In the genomic region with DNA sequence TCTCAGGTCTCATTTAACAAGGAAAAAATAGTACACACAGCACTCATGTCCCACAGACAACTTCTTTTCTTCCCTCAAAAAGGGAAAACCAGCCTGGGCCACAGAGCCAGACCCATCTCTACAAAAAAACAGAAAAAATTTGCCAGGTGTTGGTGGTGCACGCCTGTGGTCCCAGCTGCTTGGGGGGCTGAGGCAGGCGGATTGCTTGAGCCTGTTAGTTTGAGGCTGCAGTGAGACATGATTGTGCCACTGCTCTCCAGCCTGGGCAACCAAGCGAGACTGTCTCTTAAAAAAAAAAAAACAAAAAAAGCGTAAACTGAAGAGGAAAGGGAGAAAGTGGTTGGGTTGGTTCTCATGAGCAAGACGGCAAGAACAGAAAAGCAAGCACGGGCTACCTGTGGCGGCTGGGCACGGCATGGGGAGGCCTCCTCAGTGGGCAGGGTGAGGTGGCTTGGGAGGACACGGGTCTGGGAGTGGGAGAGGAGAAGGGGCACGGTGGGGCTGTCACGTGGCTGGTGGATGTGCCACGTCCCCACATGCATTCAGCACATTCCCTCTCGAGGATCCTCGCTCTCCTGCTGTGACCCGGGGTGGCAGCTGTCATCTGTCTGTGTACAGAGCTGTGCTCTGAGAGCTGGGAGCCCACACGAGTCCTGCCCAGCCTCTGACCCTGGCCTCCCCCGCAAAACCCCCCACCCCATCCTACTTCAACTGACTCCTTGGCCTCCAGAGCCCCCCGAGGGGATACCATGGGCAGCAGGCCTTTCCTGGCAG, we compare ENCODE assay signal across 1 cellular context.
TF ChIP-seq lines count a peak whose summit lies in the region.

No MANE protein-coding gene starts in this region.

TF ChIP-seq in GM23338, 12 proteins besides CTCF, POLR2A, EP300 and RAD21:
- no peak for TF ChIP-seq ZNF331 (CRISPR knock-in tag; IDR thresholded peaks at IDR 0.05; ENCODE audit: low read depth)
- no peak for TF ChIP-seq STAT1 (IDR thresholded peaks at IDR 0.05; ENCODE audit: unreplicated experiment)
- no peak for TF ChIP-seq CREB1 (CRISPR knock-in tag; IDR thresholded peaks at IDR 0.05; ENCODE audit: low read depth)
- TF ChIP-seq ZNF114 (CRISPR knock-in tag; IDR thresholded peaks at IDR 0.05): no peak
- TF ChIP-seq EZH2 (IDR thresholded peaks at IDR 0.05; ENCODE audit: low read depth, unreplicated experiment): no peak
- TF ChIP-seq, protein P1, sequence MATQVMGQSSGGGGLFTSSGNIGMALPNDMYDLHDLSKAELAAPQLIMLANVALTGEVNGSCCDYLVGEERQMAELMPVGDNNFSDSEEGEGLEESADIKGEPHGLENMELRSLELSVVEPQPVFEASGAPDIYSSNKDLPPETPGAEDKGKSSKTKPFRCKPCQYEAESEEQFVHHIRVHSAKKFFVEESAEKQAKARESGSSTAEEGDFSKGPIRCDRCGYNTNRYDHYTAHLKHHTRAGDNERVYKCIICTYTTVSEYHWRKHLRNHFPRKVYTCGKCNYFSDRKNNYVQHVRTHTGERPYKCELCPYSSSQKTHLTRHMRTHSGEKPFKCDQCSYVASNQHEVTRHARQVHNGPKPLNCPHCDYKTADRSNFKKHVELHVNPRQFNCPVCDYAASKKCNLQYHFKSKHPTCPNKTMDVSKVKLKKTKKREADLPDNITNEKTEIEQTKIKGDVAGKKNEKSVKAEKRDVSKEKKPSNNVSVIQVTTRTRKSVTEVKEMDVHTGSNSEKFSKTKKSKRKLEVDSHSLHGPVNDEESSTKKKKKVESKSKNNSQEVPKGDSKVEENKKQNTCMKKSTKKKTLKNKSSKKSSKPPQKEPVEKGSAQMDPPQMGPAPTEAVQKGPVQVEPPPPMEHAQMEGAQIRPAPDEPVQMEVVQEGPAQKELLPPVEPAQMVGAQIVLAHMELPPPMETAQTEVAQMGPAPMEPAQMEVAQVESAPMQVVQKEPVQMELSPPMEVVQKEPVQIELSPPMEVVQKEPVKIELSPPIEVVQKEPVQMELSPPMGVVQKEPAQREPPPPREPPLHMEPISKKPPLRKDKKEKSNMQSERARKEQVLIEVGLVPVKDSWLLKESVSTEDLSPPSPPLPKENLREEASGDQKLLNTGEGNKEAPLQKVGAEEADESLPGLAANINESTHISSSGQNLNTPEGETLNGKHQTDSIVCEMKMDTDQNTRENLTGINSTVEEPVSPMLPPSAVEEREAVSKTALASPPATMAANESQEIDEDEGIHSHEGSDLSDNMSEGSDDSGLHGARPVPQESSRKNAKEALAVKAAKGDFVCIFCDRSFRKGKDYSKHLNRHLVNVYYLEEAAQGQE (IDR thresholded peaks at IDR 0.05; ENCODE audit: unreplicated experiment): no peak
- TF ChIP-seq, protein P2, sequence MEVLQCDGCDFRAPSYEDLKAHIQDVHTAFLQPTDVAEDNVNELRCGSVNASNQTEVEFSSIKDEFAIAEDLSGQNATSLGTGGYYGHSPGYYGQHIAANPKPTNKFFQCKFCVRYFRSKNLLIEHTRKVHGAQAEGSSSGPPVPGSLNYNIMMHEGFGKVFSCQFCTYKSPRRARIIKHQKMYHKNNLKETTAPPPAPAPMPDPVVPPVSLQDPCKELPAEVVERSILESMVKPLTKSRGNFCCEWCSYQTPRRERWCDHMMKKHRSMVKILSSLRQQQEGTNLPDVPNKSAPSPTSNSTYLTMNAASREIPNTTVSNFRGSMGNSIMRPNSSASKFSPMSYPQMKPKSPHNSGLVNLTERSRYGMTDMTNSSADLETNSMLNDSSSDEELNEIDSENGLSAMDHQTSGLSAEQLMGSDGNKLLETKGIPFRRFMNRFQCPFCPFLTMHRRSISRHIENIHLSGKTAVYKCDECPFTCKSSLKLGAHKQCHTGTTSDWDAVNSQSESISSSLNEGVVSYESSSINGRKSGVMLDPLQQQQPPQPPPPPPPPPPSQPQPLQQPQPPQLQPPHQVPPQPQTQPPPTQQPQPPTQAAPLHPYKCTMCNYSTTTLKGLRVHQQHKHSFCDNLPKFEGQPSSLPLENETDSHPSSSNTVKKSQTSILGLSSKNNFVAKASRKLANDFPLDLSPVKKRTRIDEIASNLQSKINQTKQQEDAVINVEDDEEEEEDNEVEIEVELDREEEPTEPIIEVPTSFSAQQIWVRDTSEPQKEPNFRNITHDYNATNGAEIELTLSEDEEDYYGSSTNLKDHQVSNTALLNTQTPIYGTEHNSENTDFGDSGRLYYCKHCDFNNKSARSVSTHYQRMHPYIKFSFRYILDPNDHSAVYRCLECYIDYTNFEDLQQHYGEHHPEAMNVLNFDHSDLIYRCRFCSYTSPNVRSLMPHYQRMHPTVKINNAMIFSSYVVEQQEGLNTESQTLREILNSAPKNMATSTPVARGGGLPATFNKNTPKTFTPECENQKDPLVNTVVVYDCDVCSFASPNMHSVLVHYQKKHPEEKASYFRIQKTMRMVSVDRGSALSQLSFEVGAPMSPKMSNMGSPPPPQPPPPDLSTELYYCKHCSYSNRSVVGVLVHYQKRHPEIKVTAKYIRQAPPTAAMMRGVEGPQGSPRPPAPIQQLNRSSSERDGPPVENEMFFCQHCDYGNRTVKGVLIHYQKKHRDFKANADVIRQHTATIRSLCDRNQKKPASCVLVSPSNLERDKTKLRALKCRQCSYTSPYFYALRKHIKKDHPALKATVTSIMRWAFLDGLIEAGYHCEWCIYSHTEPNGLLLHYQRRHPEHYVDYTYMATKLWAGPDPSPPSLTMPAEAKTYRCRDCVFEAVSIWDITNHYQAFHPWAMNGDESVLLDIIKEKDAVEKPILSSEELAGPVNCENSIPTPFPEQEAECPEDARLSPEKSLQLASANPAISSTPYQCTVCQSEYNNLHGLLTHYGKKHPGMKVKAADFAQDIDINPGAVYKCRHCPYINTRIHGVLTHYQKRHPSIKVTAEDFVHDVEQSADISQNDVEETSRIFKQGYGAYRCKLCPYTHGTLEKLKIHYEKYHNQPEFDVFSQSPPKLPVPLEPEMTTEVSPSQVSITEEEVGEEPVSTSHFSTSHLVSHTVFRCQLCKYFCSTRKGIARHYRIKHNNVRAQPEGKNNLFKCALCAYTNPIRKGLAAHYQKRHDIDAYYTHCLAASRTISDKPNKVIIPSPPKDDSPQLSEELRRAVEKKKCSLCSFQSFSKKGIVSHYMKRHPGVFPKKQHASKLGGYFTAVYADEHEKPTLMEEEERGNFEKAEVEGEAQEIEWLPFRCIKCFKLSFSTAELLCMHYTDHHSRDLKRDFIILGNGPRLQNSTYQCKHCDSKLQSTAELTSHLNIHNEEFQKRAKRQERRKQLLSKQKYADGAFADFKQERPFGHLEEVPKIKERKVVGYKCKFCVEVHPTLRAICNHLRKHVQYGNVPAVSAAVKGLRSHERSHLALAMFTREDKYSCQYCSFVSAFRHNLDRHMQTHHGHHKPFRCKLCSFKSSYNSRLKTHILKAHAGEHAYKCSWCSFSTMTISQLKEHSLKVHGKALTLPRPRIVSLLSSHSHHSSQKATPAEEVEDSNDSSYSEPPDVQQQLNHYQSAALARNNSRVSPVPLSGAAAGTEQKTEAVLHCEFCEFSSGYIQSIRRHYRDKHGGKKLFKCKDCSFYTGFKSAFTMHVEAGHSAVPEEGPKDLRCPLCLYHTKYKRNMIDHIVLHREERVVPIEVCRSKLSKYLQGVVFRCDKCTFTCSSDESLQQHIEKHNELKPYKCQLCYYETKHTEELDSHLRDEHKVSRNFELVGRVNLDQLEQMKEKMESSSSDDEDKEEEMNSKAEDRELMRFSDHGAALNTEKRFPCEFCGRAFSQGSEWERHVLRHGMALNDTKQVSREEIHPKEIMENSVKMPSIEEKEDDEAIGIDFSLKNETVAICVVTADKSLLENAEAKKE (CRISPR knock-in tag; IDR thresholded peaks at IDR 0.05): no peak
- no peak for TF ChIP-seq JUNB (IDR thresholded peaks at IDR 0.05; ENCODE audit: unreplicated experiment)
- TF ChIP-seq NANOG (IDR thresholded peaks at IDR 0.05; ENCODE audit: borderline replicate concordance): no peak
- TF ChIP-seq, protein P3, sequence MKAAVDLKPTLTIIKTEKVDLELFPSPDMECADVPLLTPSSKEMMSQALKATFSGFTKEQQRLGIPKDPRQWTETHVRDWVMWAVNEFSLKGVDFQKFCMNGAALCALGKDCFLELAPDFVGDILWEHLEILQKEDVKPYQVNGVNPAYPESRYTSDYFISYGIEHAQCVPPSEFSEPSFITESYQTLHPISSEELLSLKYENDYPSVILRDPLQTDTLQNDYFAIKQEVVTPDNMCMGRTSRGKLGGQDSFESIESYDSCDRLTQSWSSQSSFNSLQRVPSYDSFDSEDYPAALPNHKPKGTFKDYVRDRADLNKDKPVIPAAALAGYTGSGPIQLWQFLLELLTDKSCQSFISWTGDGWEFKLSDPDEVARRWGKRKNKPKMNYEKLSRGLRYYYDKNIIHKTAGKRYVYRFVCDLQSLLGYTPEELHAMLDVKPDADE (IDR thresholded peaks at IDR 0.05): no peak
- no peak for TF ChIP-seq POLR2AphosphoS5 (IDR thresholded peaks at IDR 0.05; ENCODE audit: low read depth)
- TF ChIP-seq EZH2phosphoT487 (IDR thresholded peaks at IDR 0.05; ENCODE audit: unreplicated experiment): no peak
